Comparison of ENCODE assay signal across 28 cellular contexts in the genomic region with DNA sequence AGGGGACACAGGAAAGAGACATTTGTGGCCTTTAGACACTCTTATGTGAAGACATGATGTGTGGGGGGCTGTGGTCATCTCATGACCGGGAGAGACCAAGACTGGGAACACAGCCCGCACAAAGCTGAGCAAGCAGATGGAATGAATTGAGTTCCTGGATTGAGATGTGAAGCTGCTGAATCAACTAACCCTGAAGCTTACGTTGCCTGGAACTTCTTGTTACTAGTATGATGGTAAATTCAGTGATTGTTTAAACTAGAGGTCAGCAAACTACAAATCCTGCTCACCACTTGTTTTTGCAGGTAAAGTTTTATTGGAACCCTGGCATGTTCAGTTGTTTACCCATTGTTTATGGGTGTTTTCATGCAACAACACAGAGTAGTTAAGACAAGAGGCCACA.
DNase-seq lines count a peak whose midpoint lies in the region; TF ChIP-seq lines count a peak whose summit lies in the region.
"Had no signal": no experiment of that assay in that cellular context is flagged by ENCODE, and none has a peak within 500 bp of the region (broad histone marks: within the 10 kb centered on the region; RNA-seq: fewer than 3 reads in every experiment).

No MANE protein-coding gene starts in this region.

- no peaks in the 10 kb centered on the region for H4K20me1 ChIP-seq in fibroblast of lung (ENCODE audit: control insufficient read depth, extremely low read depth, insufficient read depth, low read length)

- TF ChIP-seq CTCF in LNCaP clone FGC (IDR thresholded peaks at IDR 0.05; ENCODE audit: control insufficient read depth, extremely low read depth, insufficient read depth) (no peak), fibroblast of lung (conservative IDR thresholded peaks at IDR 0.05 in 1 of 2, IDR thresholded peaks at IDR 0.05 in 1 of 2; ENCODE audit: low read depth in 1 of 2, low read length in 2 of 2) (no peak), parathyroid adenoma (IDR thresholded peaks at IDR 0.05) (no peak)

- H3K27ac ChIP-seq in fibroblast of lung (ENCODE audit: insufficient read depth, low read length) (no peak overlapping the region), parathyroid adenoma (no peak overlapping the region)
- H3K27ac ChIP-seq: coronary artery, KMS-11, left ventricle myocardium inferior, ovary had no signal

- H3K4me1 ChIP-seq in fibroblast of lung (ENCODE audit: control insufficient read depth, extremely low read depth, insufficient read depth, low read length) (peaks cover 2% of the 10 kb centered on the region), parathyroid adenoma (peaks cover 27% of the 10 kb centered on the region)
- H3K4me1 ChIP-seq: left ventricle myocardium inferior had no signal

- H3K36me3 ChIP-seq in fibroblast of lung (ENCODE audit: control insufficient read depth, insufficient read depth, low read length): no peaks in the 10 kb centered on the region
- H3K36me3 ChIP-seq in parathyroid adenoma (ENCODE audit: control insufficient read depth, insufficient read depth, low read length): no peaks in the 10 kb centered on the region
- H3K36me3 ChIP-seq: left ventricle myocardium inferior, ovary had no signal

- H3K9ac ChIP-seq in fibroblast of lung (ENCODE audit: insufficient read depth, low read length) (no peak overlapping the region), parathyroid adenoma (no peak overlapping the region)
- H3K9ac ChIP-seq: KMS-11, SK-N-SH had no signal

- peak; percentile 54 for DNase-seq in AG20443 (ENCODE audit: low spot score)
- peak; percentile 81 for DNase-seq in LNCaP clone FGC (ENCODE audit: low read depth)
- DNase-seq in fibroblast of lung (ENCODE audit: low read depth in 2 of 2): peak; percentile 3 to 56
- no peak for DNase-seq in inferior parietal cortex (ENCODE audit: extremely low spot score)
- DNase-seq in cerebellum (ENCODE audit: low spot score): no peak
- DNase-seq in stimulated activated CD4-positive, alpha-beta T cell treated with anti-CD3 and anti-CD28 coated beads, Interleukin-2, amount 100 ng/mL, for 48 hours: no peak
- no peak for DNase-seq in NCI-H146 (lab: John Stamatoyannopoulos, UW)
- DNase-seq: activated CD4-positive, alpha-beta T cell treated with anti-CD3 and anti-CD28 coated beads, Interleukin-2, amount 10 ng/mL, durations not matched to agents 7 days and 5 days; activated naive CD4-positive, alpha-beta T cell treated with anti-CD3 and anti-CD28 coated beads for 36 hours; amygdala; CD4-positive, CD25-positive, alpha-beta regulatory T cell; effector memory CD8-positive, alpha-beta T cell; erythroblast; hypothalamus; immature natural killer cell; left ventricle myocardium inferior; naive thymus-derived CD4-positive, alpha-beta T cell; NCI-H1417 treated with DMSO at 0.1 percent for 48 hours; NCI-H2081 treated with DMSO at 0.1 percent for 48 hours; NCI-H446 treated with DMSO at 0.1 percent for 48 hours; SK-N-SH; stimulated activated CD4-positive, alpha-beta T cell treated with anti-CD3 and anti-CD28 coated beads, Interleukin-4, amount 100 ng/mL, for 24 hours; T-helper 9 cell had no signal

- H3K9me3 ChIP-seq in fibroblast of lung (ENCODE audit: control insufficient read depth, insufficient read depth, low read depth, low read length) (no peaks in the 10 kb centered on the region), parathyroid adenoma (ENCODE audit: control insufficient read depth, low read length) (no peaks in the 10 kb centered on the region)
- H3K9me3 ChIP-seq: left ventricle myocardium inferior, ovary, SK-N-SH had no signal

- no peaks in the 10 kb centered on the region for H3K79me2 ChIP-seq in fibroblast of lung (ENCODE audit: control insufficient read depth, insufficient read depth, low read length)
- no peaks in the 10 kb centered on the region for H3K79me2 ChIP-seq in parathyroid adenoma

- H3K4me3 ChIP-seq in LNCaP clone FGC (ENCODE audit: low read depth, low read length): no peak overlapping the region
- no peak overlapping the region for H3K4me3 ChIP-seq in fibroblast of lung (replicated peaks in 1 of 4; ENCODE audit: control extremely low read depth in 1 of 4, insufficient read depth in 1 of 4, low read depth in 3 of 4, low read length in 4 of 4)
- no peak overlapping the region for H3K4me3 ChIP-seq in parathyroid adenoma (ENCODE audit: low read depth, low read length)
- H3K4me3 ChIP-seq: coronary artery, GM12878, left ventricle myocardium inferior, ovary had no signal

- H2AFZ ChIP-seq in fibroblast of lung (ENCODE audit: low read length) (no peak overlapping the region), parathyroid adenoma (peak overlapping the region; percentile 54)

- H3K27me3 ChIP-seq in fibroblast of lung (ENCODE audit: control insufficient read depth, insufficient read depth, low read length): no peaks in the 10 kb centered on the region
- no peaks in the 10 kb centered on the region for H3K27me3 ChIP-seq in parathyroid adenoma (ENCODE audit: control insufficient read depth, insufficient read depth, low read length)
- H3K27me3 ChIP-seq: ovary had no signal

- H3K4me2 ChIP-seq in fibroblast of lung (ENCODE audit: extremely low read depth, insufficient read depth, low read length) (no peak overlapping the region), parathyroid adenoma (ENCODE audit: low read length) (no peak overlapping the region)
- H3K4me2 ChIP-seq: KMS-11, SK-N-SH had no signal

Comparison
In these comparisons a context has a peak if more than half of its experiments do, and no peak if none do; other contexts are left out.
1. DNase-seq: peak in AG20443 (single experiment), LNCaP clone FGC (single experiment) and fibroblast of lung (2 of 2); none in inferior parietal cortex (single experiment), cerebellum (single experiment), stimulated activated CD4-positive, alpha-beta T cell treated with anti-CD3 and anti-CD28 coated beads, Interleukin-2, amount 100 ng/mL, for 48 hours (0 of 2) and NCI-H146 (single experiment).